In genomic region chr7:28078036-28078901, GRCh38 we compare ENCODE assay signal across 8 cellular contexts.
DNase-seq lines count a peak whose midpoint lies in the region; ATAC-seq and TF ChIP-seq lines count a peak whose summit lies in the region.

No MANE protein-coding gene starts in this region.

- H2AFZ ChIP-seq in GM23248, result no peak overlapping the region

- no peaks in the 10 kb centered on the region for H3K36me3 ChIP-seq in GM23248 (ENCODE audit: low read depth)

- no peaks in the 10 kb centered on the region for H3K36me3 Mint-ChIP-seq in progenitor cell of endocrine pancreas (ENCODE audit: insufficient read depth)

- H4K20me1 ChIP-seq in GM23248 (ENCODE audit: insufficient read depth), result no peaks in the 10 kb centered on the region

- no peaks in the 10 kb centered on the region for H3K27me3 ChIP-seq in GM23248 (replicated peaks; ENCODE audit: insufficient read depth)

- no peaks in the 10 kb centered on the region for H3K9me2 ChIP-seq in GM23248 (ENCODE audit: insufficient read depth)

- H3K27ac Mint-ChIP-seq in progenitor cell of endocrine pancreas, result no peak overlapping the region

- TF ChIP-seq CTCF in C4-2B (conservative IDR thresholded peaks at IDR 0.05) (peak; percentile 99), fibroblast of pulmonary artery (IDR thresholded peaks at IDR 0.05; ENCODE audit: low read length, missing control alignments) (no peak), progenitor cell of endocrine pancreas (IDR thresholded peaks at IDR 0.05; ENCODE audit: unreplicated experiment) (peak; percentile 95)

- DNase-seq in GM23248 (peak; percentile 71), NCI-H748 treated with DMSO at 0.1 percent for 48 hours (lab: John Stamatoyannopoulos, UW) (peak; percentile 44), fibroblast of pulmonary artery (ENCODE audit: low read depth) (peak; percentile 69), progenitor cell of endocrine pancreas (ENCODE audit: low spot score, unreplicated experiment) (no peak), NCI-H526 treated with DMSO at 0.1 percent for 48 hours (lab: John Stamatoyannopoulos, UW) (no peak)
- peak; percentile 70 for DNase-seq in activated CD8-positive, alpha-beta memory T cell treated with anti-CD3 and anti-CD28 coated beads for 24 hours

- WGBS in GM23248 (ENCODE audit: low coverage in 1 of 2, low lambda C conversion rate in 2 of 2, missing lambda C conversion rate in 2 of 2), 2 experiments, result 31 to 33% methylated on average over 7 of the region's 7 CpGs

- H3K4me2 ChIP-seq in GM23248 (ENCODE audit: unreplicated experiment), result no peak overlapping the region

- H3K79me2 ChIP-seq in GM23248 (ENCODE audit: insufficient read depth), result peaks cover 69% of the 10 kb centered on the region

- H3K27me3 Mint-ChIP-seq in progenitor cell of endocrine pancreas, result peaks cover 7% of the 10 kb centered on the region

- H3K4me1 Mint-ChIP-seq in progenitor cell of endocrine pancreas (ENCODE audit: low read depth), result peaks cover 28% of the 10 kb centered on the region

- H3K4me3 ChIP-seq in GM23248, result no peak overlapping the region
- no peak overlapping the region for H3K4me3 ChIP-seq in fibroblast of pulmonary artery (replicated peaks; ENCODE audit: low read depth, low read length)

- H3K9me3 Mint-ChIP-seq in progenitor cell of endocrine pancreas (ENCODE audit: low read depth), result no peaks in the 10 kb centered on the region

- no peak for ATAC-seq in HG02870 (IDR thresholded peaks at IDR 0.05; ENCODE audit: unreplicated experiment)

- peaks cover 13% of the 10 kb centered on the region for H3F3A ChIP-seq in GM23248 (ENCODE audit: insufficient read depth)

- no peak overlapping the region for H3K4me3 Mint-ChIP-seq in progenitor cell of endocrine pancreas (ENCODE audit: low read depth)

- no peaks in the 10 kb centered on the region for H3K9me3 ChIP-seq in GM23248 (ENCODE audit: low read depth)

- no peak overlapping the region for H3K9ac ChIP-seq in GM23248

- in situ Hi-C loops in GM23248 (cut with MboI), result no loop called here

- peaks cover 31% of the 10 kb centered on the region for H3K4me1 ChIP-seq in GM23248 (ENCODE audit: insufficient read depth)

- H3K27ac ChIP-seq in C4-2B (no peak overlapping the region), GM23248 (no peak overlapping the region)

Comparison
In these comparisons a context has a peak if more than half of its experiments do, and no peak if none do; other contexts are left out.
1. DNase-seq: peak in GM23248 (single experiment), NCI-H748 treated with DMSO at 0.1 percent for 48 hours (single experiment), activated CD8-positive, alpha-beta memory T cell treated with anti-CD3 and anti-CD28 coated beads for 24 hours (single experiment) and fibroblast of pulmonary artery (single experiment); none in progenitor cell of endocrine pancreas (single experiment) and NCI-H526 treated with DMSO at 0.1 percent for 48 hours (single experiment).